10 cellular contexts compared by ENCODE assay signal in the genomic region with DNA sequence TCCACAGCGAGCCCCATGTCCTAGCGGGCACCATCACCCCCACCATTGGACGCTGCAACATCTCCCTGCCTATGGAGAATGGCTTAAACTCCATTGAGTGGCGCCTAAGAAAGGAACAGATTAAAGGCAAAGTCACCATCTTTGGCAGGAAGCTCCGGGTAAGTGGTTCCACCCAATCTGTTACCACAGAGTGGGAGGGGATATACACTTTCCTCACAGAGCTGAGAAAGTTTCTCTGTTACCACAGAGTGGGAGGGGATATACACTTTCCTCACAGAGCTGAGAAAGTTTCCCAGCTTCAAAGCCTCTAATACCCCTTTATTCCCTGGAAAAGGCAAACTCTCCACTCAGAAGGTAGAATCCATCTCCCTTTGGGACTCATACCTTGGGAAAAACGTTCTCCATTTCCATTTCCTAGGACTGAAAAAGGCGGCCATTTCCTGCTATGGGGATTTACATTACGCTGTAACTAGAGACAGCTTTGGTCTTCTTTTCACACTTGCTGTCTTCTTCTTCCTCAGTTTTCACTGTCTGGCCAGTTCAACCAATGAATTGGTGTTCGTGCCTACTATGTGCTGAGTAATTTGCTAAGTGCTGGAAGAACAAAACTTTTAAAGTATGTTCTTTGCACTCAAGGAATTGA.
DNase-seq lines count a peak whose midpoint lies in the region; ATAC-seq and TF ChIP-seq lines count a peak whose summit lies in the region.
"Had no signal": no experiment of that assay in that cellular context is flagged by ENCODE, and none has a peak within 500 bp of the region (broad histone marks: within the 10 kb centered on the region; RNA-seq: fewer than 3 reads in every experiment).

No MANE protein-coding gene starts in this region.

- no peaks in the 10 kb centered on the region for H3K36me3 Mint-ChIP-seq in activated naive CD8-positive, alpha-beta T cell treated with anti-CD3 and anti-CD28 coated beads, Interleukin-2, amount 50 U/mL, for 24 hours (ENCODE audit: low read depth)
- H3K36me3 Mint-ChIP-seq in nephron progenitor cell (ENCODE audit: low read depth) = peaks cover 7% of the 10 kb centered on the region
- H3K36me3 Mint-ChIP-seq: activated naive CD4-positive, alpha-beta T cell treated with anti-CD3 and anti-CD28 coated beads, Interleukin-2, amount 50 U/mL, for 24 hours had no signal

- H3K4me1 Mint-ChIP-seq in activated naive CD8-positive, alpha-beta T cell treated with anti-CD3 and anti-CD28 coated beads, Interleukin-2, amount 50 U/mL, for 24 hours = peaks cover 22% of the 10 kb centered on the region
- H3K4me1 Mint-ChIP-seq in nephron progenitor cell = peaks cover 37% of the 10 kb centered on the region

- ATAC-seq in GM19468 (IDR thresholded peaks at IDR 0.05; ENCODE audit: extremely low read depth, unreplicated experiment) (peak; percentile 100), HG03196 (IDR thresholded peaks at IDR 0.05; ENCODE audit: unreplicated experiment) (peak; percentile 100)
- peak; percentile 64 for ATAC-seq in activated naive CD8-positive, alpha-beta T cell treated with anti-CD3 and anti-CD28 coated beads, Interleukin-2, amount 50 U/mL, for 24 hours

- H3K27me3 Mint-ChIP-seq in activated naive CD8-positive, alpha-beta T cell treated with anti-CD3 and anti-CD28 coated beads, Interleukin-2, amount 50 U/mL, for 24 hours = no peaks in the 10 kb centered on the region
- peaks cover 8% of the 10 kb centered on the region for H3K27me3 Mint-ChIP-seq in nephron progenitor cell (ENCODE audit: low read depth, poor library complexity)

- TF ChIP-seq CTCF in GM10266 (IDR thresholded peaks at IDR 0.05; ENCODE audit: control insufficient read depth, insufficient read depth, low read depth, missing control alignments) (no peak), nephron progenitor cell (IDR thresholded peaks at IDR 0.05) (no peak)

- no peak overlapping the region for H3K27ac Mint-ChIP-seq in activated naive CD8-positive, alpha-beta T cell treated with anti-CD3 and anti-CD28 coated beads, Interleukin-2, amount 50 U/mL, for 24 hours
- no peak overlapping the region for H3K27ac Mint-ChIP-seq in nephron progenitor cell

- H3K4me3 Mint-ChIP-seq in activated naive CD8-positive, alpha-beta T cell treated with anti-CD3 and anti-CD28 coated beads, Interleukin-2, amount 50 U/mL, for 24 hours = no peak overlapping the region
- no peak overlapping the region for H3K4me3 Mint-ChIP-seq in nephron progenitor cell

- peak; percentile 26 for DNase-seq in GM10266 (ENCODE audit: extremely low spot score)
- DNase-seq in activated naive CD8-positive, alpha-beta T cell treated with anti-CD3 and anti-CD28 coated beads, Interleukin-2, amount 50 U/mL, for 24 hours = no peak
- no peak for DNase-seq in NCI-H82 (lab: John Stamatoyannopoulos, UW)
- DNase-seq in stimulated activated CD4-positive, alpha-beta T cell treated with anti-CD3 and anti-CD28 coated beads, Interleukin-2, amount 100 ng/mL, for 24 hours = no peak
- DNase-seq in nephron progenitor cell = no peak
- no peak for DNase-seq in DMS 273 (lab: John Stamatoyannopoulos, UW; ENCODE audit: unreplicated experiment)
- DNase-seq: NCI-H526 had no signal

- peaks cover 3% of the 10 kb centered on the region for H3K9me3 Mint-ChIP-seq in activated naive CD8-positive, alpha-beta T cell treated with anti-CD3 and anti-CD28 coated beads, Interleukin-2, amount 50 U/mL, for 24 hours
- no peaks in the 10 kb centered on the region for H3K9me3 Mint-ChIP-seq in nephron progenitor cell
- H3K9me3 Mint-ChIP-seq: activated naive CD4-positive, alpha-beta T cell treated with anti-CD3 and anti-CD28 coated beads, Interleukin-2, amount 50 U/mL, for 24 hours had no signal
